8 cellular contexts compared by ENCODE assay signal in the genomic region with DNA sequence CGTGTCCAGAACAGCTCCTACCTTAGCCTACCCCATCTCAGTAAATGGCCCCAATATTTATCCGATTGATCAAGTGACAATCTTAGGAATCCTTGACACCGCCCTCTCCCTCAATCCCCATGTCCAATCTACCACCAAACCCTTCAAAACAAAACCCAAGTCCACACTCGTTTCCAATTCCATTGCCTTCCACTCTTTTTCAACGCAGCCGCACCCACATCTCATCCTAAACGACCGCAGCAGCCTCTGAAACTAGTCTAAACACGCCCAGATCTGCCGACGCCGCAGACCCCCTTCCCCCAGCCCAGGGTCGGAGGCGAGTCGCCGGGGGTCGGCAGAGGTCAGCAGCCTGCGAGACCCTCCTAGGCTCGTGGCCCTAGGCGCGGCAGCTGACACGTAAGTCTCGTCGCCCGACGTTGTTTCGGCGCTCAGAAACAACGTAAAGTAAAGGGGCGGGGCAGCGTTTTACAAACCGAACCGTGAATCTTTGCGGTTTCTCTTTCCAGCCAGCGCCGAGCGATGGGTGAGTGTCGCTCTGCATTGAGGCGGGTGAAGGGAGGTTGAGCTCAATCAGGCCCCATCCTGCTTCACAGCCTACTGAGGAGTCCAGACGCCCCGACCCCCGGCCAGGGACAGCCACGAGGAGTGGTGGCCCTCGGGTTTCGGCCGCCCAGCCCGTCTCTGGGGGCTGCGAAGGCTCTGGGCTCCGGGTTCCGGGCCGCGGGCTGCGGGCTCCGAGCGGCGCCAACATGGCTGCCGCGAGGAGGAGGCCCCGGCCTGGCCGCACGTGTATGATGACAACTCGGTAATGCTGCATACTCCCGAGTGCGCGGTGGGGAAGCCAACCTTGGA. TPM values are rescaled to one million over a fixed set of nuclear protein-coding genes. Genes with fewer than 3 reads are reported as not detected.
A peak's percentile ranks its signal among the peaks of the same experiment; 100 is the strongest.
DNase-seq lines count a peak whose midpoint lies in the region; ATAC-seq and TF ChIP-seq lines count a peak whose summit lies in the region.

Gene RPS8, plus strand, starts transcription at position 463 of the 852 bp plus-strand sequence. Its CDS starts 57 bp downstream, at position 520.

- TSS peak; percentile 96 for BruUV-seq in Calu3 (replicated peaks; lab: Mats Ljungman, UMichigan)

- CTCF ChIA-PET in Calu3 (lab: Charles Lee): interaction anchor here (1.0 to 1.9 kb wide), 3 partner anchors 9 to 44 kb away, joined by 3 to 4 read pairs (median 3); partner anchors contain the start of genes PLK3 and RNU5D-1

- peak; percentile 89 for ATAC-seq in GM21390 (IDR thresholded peaks at IDR 0.05; ENCODE audit: unreplicated experiment)

- DNase-seq in Calu3 (peak; percentile 88), NT2/D1 (ENCODE audit: low read depth, low spot score) (peak; percentile 97), endothelial cell (ENCODE audit: low spot score) (peak; percentile 84), mesothelial cell of epicardium (ENCODE audit: low spot score in 2 of 2, unreplicated experiment in 2 of 2) (peak; percentile 73 to 86)
- peak; percentile 83 for DNase-seq in activated CD8-positive, alpha-beta memory T cell treated with anti-CD3 and anti-CD28 coated beads, Interleukin-2, amount 50 U/mL, for 24 hours (ENCODE audit: extremely low read depth)
- DNase-seq in stimulated activated CD8-positive, alpha-beta memory T cell treated with anti-CD3 and anti-CD28 coated beads, Interleukin-15, amount 100 ng/mL, for 4 hours (ENCODE audit: low read depth in 2 of 2): peak; percentile 73 to 87

- peaks cover 19% of the 10 kb centered on the region for H3K4me1 Mint-ChIP-seq in Calu3 (ENCODE audit: low read depth, unreplicated experiment)
- H3K4me1 Mint-ChIP-seq in endothelial cell (ENCODE audit: unreplicated experiment): peaks cover 22% of the 10 kb centered on the region
- H3K4me1 Mint-ChIP-seq in mesothelial cell of epicardium: peaks cover 24% of the 10 kb centered on the region

- H3K27ac Mint-ChIP-seq in Calu3 (ENCODE audit: unreplicated experiment) (peak within 1 kb of the TSS; percentile 98), endothelial cell (ENCODE audit: unreplicated experiment) (peak within 1 kb of the TSS; percentile 97), mesothelial cell of epicardium (peak within 1 kb of the TSS; percentile 99)

- H3K4me3 Mint-ChIP-seq in Calu3 (ENCODE audit: low read depth, unreplicated experiment): peak within 1 kb of the TSS; percentile 97
- peak within 1 kb of the TSS; percentile 97 for H3K4me3 Mint-ChIP-seq in endothelial cell (ENCODE audit: unreplicated experiment)
- H3K4me3 Mint-ChIP-seq in mesothelial cell of epicardium: peak within 1 kb of the TSS; percentile 87

- peak within 1 kb of the TSS; percentile 99 for H3K9ac ChIP-seq in HUES48 (ENCODE audit: low read depth, low read length)
- peak within 1 kb of the TSS; percentile 100 for H3K9ac ChIP-seq in NT2/D1 (ENCODE audit: insufficient read length, low read depth)

- H3K9me3 Mint-ChIP-seq in Calu3 (ENCODE audit: low read depth, unreplicated experiment): no peaks in the 10 kb centered on the region
- no peaks in the 10 kb centered on the region for H3K9me3 Mint-ChIP-seq in endothelial cell (ENCODE audit: unreplicated experiment)
- no peaks in the 10 kb centered on the region for H3K9me3 Mint-ChIP-seq in mesothelial cell of epicardium

- H3K9me3 ChIP-seq in HUES48 (ENCODE audit: control insufficient read depth, insufficient read depth, low read length) (no peaks in the 10 kb centered on the region), NT2/D1 (ENCODE audit: insufficient read depth, low read length) (no peaks in the 10 kb centered on the region)

- H3K4me3 ChIP-seq in HUES48 (ENCODE audit: low read depth, low read length) (peak within 1 kb of the TSS; percentile 97), NT2/D1 (ENCODE audit: insufficient read length, low read depth) (peak within 1 kb of the TSS; percentile 100)

- peak within 1 kb of the TSS; percentile 95 for H3K27ac ChIP-seq in HUES48 (ENCODE audit: low read depth, low read length)

- H3K27me3 ChIP-seq in HUES48 (ENCODE audit: control insufficient read depth, insufficient read depth, low read length): no peaks in the 10 kb centered on the region
- no peaks in the 10 kb centered on the region for H3K27me3 ChIP-seq in NT2/D1 (ENCODE audit: insufficient read depth, insufficient read length)

- TF ChIP-seq CTCF in Calu3 (IDR thresholded peaks at IDR 0.05; ENCODE audit: unreplicated experiment) (no peak), endothelial cell (IDR thresholded peaks at IDR 0.05; ENCODE audit: unreplicated experiment) (no peak), mesothelial cell of epicardium (IDR thresholded peaks at IDR 0.05; ENCODE audit: unreplicated experiment) (no peak)

- H3K36me3 Mint-ChIP-seq in Calu3 (ENCODE audit: insufficient read depth, unreplicated experiment) (peaks cover 56% of the 10 kb centered on the region), endothelial cell (ENCODE audit: low read depth, unreplicated experiment) (peaks cover 25% of the 10 kb centered on the region), mesothelial cell of epicardium (peaks cover 24% of the 10 kb centered on the region)

- H3K4me1 ChIP-seq in HUES48 (ENCODE audit: control insufficient read depth, insufficient read depth, low read length) (no peaks in the 10 kb centered on the region), NT2/D1 (ENCODE audit: insufficient read depth, insufficient read length) (peaks cover 11% of the 10 kb centered on the region)

- peaks cover 42% of the 10 kb centered on the region for H3K36me3 ChIP-seq in HUES48 (ENCODE audit: control insufficient read depth, insufficient read depth, low read length)
- H3K36me3 ChIP-seq in NT2/D1 (ENCODE audit: insufficient read depth, insufficient read length, low read length): peaks cover 48% of the 10 kb centered on the region

- intact Hi-C loops in Calu3 (cut with micrococcal nuclease; ENCODE audit: unreplicated experiment): no loop called here

- no peaks in the 10 kb centered on the region for H3K27me3 Mint-ChIP-seq in Calu3 (ENCODE audit: unreplicated experiment)
- peaks cover 10% of the 10 kb centered on the region for H3K27me3 Mint-ChIP-seq in endothelial cell (ENCODE audit: unreplicated experiment)
- no peaks in the 10 kb centered on the region for H3K27me3 Mint-ChIP-seq in mesothelial cell of epicardium (ENCODE audit: low read depth)

RNA-seq across cellular contexts. Expression of gene RPS8, which starts in this region (rescaled TPM):
- total RNA-seq in Calu3 (2022): 965 and 1,104 TPM in 2 replicates
- total RNA-seq in endothelial cell (ENCODE audit: unreplicated experiment): 1,789 TPM
- 2,191 to 2,296 TPM (median 2,278 TPM) in 3 replicates for total RNA-seq in mesothelial cell of epicardium

Comparison
In these comparisons a context has a peak if more than half of its experiments do, and no peak if none do; other contexts are left out.
1. Peak in every context shown above with its lines: DNase-seq, ATAC-seq, H3K4me3 ChIP-seq and H3K27ac ChIP-seq.